ENCODE assay signal across 27 cellular contexts in genomic region chr5:13470975-13471374, GRCh38.
DNase-seq lines count a peak whose midpoint lies in the region; TF ChIP-seq lines count a peak whose summit lies in the region.
"Had no signal": no experiment of that assay in that cellular context is flagged by ENCODE, and none has a peak within 500 bp of the region (broad histone marks: within the 10 kb centered on the region; RNA-seq: fewer than 3 reads in every experiment).

No MANE protein-coding gene starts in this region.

- no peak overlapping the region for H3K9ac ChIP-seq in neural cell (ENCODE audit: low read length)
- H3K9ac ChIP-seq: BLaER1; BLaER1 treated with 17β-estradiol and CSF1 and Interleukin-3, amounts not matched to agents 10 nM and 100 nM had no signal

- no peaks in the 10 kb centered on the region for H3K9me2 ChIP-seq in neural cell (ENCODE audit: insufficient read depth, low read length)

- no peak overlapping the region for H3K4me2 ChIP-seq in neural cell (ENCODE audit: low read length)
- H3K4me2 ChIP-seq: A549 had no signal

- no peaks in the 10 kb centered on the region for H3K36me3 ChIP-seq in neural cell (ENCODE audit: insufficient read depth, low read length)
- H3K36me3 ChIP-seq: BE2C; BLaER1; BLaER1 treated with 17β-estradiol and CSF1 and Interleukin-3, amounts not matched to agents 10 nM and 100 nM had no signal

- no peaks in the 10 kb centered on the region for H4K20me1 ChIP-seq in neural cell (ENCODE audit: insufficient read depth)
- H4K20me1 ChIP-seq: BLaER1; BLaER1 treated with 17β-estradiol and CSF1 and Interleukin-3, amounts not matched to agents 10 nM and 100 nM had no signal

- peak overlapping the region; percentile 43 for H3K27ac ChIP-seq in neural cell (ENCODE audit: low read length)
- H3K27ac ChIP-seq: 22Rv1; A549; BLaER1; BLaER1 treated with 17β-estradiol and CSF1 and Interleukin-3, amounts not matched to agents 10 nM and 100 nM; C4-2B had no signal

- H3K9me3 ChIP-seq in neural cell (ENCODE audit: low read length) = no peaks in the 10 kb centered on the region
- H3K9me3 ChIP-seq: A549, BE2C, Caco-2 had no signal

- no peak for DNase-seq in stimulated activated CD4-positive, alpha-beta T cell treated with anti-CD3 and anti-CD28 coated beads, Interleukin-4, amount 100 ng/mL, for 1 hour
- DNase-seq: 8988T; ACHN; AML-193; BE2C; C1 segment of cervical spinal cord; Caco-2; Calu3; CD4-positive, alpha-beta memory T cell; CD4-positive, alpha-beta T cell; CD4-positive, CD25-positive, alpha-beta regulatory T cell; CD8-positive, alpha-beta memory T cell; CD8-positive, alpha-beta T cell; COR-L47; DMS 273 treated with DMSO at 0.1 percent for 48 hours; DMS153; DMS53; DMS79; DMS79 treated with DMSO at 0.1 percent for 48 hours; DND-41; EL had no signal

- no peak for TF ChIP-seq RAD21 in neural cell (conservative IDR thresholded peaks at IDR 0.05)

- no peak for TF ChIP-seq CTCF in neural cell (IDR thresholded peaks at IDR 0.05; ENCODE audit: poor library complexity, severe bottlenecking)

- peak; percentile 96 for TF ChIP-seq EP300 in neural cell (conservative IDR thresholded peaks at IDR 0.05; ENCODE audit: poor library complexity, severe bottlenecking)

- H2AFZ ChIP-seq in neural cell (ENCODE audit: low read depth, low read length) = no peak overlapping the region

- no peaks in the 10 kb centered on the region for H3K79me2 ChIP-seq in neural cell (replicated peaks; ENCODE audit: insufficient read depth, low read length)

- no peaks in the 10 kb centered on the region for H3K27me3 ChIP-seq in neural cell (ENCODE audit: insufficient read depth, low read depth, low read length)
- H3K27me3 ChIP-seq: BE2C; BLaER1; BLaER1 treated with 17β-estradiol and CSF1 and Interleukin-3, amounts not matched to agents 10 nM and 100 nM had no signal

- no peak overlapping the region for H3K4me3 ChIP-seq in neural cell (ENCODE audit: low read length)
- H3K4me3 ChIP-seq: A549; BLaER1; BLaER1 treated with 17β-estradiol and CSF1 and Interleukin-3, amounts not matched to agents 10 nM and 100 nM had no signal

- no peaks in the 10 kb centered on the region for H3F3A ChIP-seq in neural cell (ENCODE audit: insufficient read depth, low read length, poor library complexity, severe bottlenecking)

TF ChIP-seq in neural cell, 6 proteins besides CTCF, POLR2A, EP300 and RAD21:
- peak; percentile 80 for TF ChIP-seq POLR2AphosphoS5 (IDR thresholded peaks at IDR 0.05)
- no peak for TF ChIP-seq MXI1 (conservative IDR thresholded peaks at IDR 0.05; ENCODE audit: poor library complexity, severe bottlenecking)
- TF ChIP-seq TAF1 (IDR thresholded peaks at IDR 0.05; ENCODE audit: low read depth) = no peak
- TF ChIP-seq REST (IDR thresholded peaks at IDR 0.05; ENCODE audit: borderline replicate concordance) = no peak
